Comparison of ENCODE assay signal across 4 cellular contexts in genomic region chr1:168735987-168736386, GRCh38. TPM values are rescaled to one million over a fixed set of nuclear protein-coding genes. Genes with fewer than 3 reads are reported as not detected.
"Had no signal": no experiment of that assay in that cellular context is flagged by ENCODE, and none has a peak within 500 bp of the region (broad histone marks: within the 10 kb centered on the region; RNA-seq: fewer than 3 reads in every experiment).

No MANE protein-coding gene starts in this region.

- ATAC-seq: GM12878 had no signal

- DNase-seq: GDM1, GF-D8 had no signal

RNA-seq across cellular contexts. Expression of gene DPT, which starts 7.0 kb away (rescaled TPM):
- total RNA-seq: G401 had no signal
